In the genomic region with DNA sequence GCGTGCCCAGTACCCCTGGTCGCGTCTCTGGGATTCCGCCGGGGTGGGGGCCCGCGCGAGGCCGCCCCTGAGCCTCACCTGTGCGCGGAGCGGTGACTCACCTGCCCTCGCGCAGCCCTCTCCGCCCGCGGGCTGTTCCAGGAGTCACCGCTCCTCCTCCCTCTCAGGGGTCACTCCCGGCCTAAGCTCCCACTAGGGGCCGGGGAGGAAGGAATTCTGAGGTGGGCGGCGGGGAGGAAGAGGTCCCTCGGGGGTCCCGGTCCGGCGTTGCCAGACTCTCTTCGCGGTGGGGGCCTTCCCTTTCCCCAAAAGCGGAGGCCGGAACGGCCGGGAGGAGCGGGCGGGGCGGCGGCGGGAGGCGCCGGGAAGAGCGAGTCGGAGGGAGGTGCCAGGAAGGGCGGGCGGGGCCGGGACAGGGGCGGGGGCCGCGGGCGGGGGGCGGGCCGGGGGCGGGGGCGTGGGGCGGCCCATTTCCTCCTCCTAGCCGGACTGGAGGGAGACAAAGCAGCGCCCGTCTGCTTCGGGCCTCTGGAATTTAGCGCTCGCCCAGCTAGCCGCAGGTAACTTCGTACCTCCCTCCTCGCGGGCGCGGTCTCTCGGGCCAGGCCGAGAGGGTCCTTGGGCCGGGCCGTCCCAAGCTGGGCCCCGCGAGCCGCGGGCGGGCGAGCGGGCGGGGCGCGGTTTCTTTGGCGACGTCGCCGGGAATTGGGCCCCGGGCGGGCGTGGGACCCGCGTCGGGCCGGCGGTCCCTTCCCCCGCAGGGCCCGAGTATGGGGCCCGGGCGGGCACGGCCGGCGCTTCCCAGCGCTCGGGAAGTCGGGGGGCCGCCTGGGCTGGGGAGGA, we compare ENCODE assay signal across 1 cellular context.
A peak's percentile ranks its signal among the peaks of the same experiment; 100 is the strongest.
TF ChIP-seq lines count a peak whose summit lies in the region.

A gene with protein sequence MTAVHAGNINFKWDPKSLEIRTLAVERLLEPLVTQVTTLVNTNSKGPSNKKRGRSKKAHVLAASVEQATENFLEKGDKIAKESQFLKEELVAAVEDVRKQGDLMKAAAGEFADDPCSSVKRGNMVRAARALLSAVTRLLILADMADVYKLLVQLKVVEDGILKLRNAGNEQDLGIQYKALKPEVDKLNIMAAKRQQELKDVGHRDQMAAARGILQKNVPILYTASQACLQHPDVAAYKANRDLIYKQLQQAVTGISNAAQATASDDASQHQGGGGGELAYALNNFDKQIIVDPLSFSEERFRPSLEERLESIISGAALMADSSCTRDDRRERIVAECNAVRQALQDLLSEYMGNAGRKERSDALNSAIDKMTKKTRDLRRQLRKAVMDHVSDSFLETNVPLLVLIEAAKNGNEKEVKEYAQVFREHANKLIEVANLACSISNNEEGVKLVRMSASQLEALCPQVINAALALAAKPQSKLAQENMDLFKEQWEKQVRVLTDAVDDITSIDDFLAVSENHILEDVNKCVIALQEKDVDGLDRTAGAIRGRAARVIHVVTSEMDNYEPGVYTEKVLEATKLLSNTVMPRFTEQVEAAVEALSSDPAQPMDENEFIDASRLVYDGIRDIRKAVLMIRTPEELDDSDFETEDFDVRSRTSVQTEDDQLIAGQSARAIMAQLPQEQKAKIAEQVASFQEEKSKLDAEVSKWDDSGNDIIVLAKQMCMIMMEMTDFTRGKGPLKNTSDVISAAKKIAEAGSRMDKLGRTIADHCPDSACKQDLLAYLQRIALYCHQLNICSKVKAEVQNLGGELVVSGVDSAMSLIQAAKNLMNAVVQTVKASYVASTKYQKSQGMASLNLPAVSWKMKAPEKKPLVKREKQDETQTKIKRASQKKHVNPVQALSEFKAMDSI (plus strand): TSS at position 475 of the 843 bp plus-strand sequence. CDS start 28,500 bp downstream, outside the sequence.

TF ChIP-seq in GM23338, 12 proteins besides CTCF, POLR2A, EP300 and RAD21 (continued from another document):
- TF ChIP-seq, protein P1, sequence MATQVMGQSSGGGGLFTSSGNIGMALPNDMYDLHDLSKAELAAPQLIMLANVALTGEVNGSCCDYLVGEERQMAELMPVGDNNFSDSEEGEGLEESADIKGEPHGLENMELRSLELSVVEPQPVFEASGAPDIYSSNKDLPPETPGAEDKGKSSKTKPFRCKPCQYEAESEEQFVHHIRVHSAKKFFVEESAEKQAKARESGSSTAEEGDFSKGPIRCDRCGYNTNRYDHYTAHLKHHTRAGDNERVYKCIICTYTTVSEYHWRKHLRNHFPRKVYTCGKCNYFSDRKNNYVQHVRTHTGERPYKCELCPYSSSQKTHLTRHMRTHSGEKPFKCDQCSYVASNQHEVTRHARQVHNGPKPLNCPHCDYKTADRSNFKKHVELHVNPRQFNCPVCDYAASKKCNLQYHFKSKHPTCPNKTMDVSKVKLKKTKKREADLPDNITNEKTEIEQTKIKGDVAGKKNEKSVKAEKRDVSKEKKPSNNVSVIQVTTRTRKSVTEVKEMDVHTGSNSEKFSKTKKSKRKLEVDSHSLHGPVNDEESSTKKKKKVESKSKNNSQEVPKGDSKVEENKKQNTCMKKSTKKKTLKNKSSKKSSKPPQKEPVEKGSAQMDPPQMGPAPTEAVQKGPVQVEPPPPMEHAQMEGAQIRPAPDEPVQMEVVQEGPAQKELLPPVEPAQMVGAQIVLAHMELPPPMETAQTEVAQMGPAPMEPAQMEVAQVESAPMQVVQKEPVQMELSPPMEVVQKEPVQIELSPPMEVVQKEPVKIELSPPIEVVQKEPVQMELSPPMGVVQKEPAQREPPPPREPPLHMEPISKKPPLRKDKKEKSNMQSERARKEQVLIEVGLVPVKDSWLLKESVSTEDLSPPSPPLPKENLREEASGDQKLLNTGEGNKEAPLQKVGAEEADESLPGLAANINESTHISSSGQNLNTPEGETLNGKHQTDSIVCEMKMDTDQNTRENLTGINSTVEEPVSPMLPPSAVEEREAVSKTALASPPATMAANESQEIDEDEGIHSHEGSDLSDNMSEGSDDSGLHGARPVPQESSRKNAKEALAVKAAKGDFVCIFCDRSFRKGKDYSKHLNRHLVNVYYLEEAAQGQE (IDR thresholded peaks at IDR 0.05; ENCODE audit: unreplicated experiment), result no peak
- no peak for TF ChIP-seq STAT1 (IDR thresholded peaks at IDR 0.05; ENCODE audit: unreplicated experiment)
- no peak for TF ChIP-seq ZNF462 (CRISPR knock-in tag; IDR thresholded peaks at IDR 0.05)
- TF ChIP-seq ZNF331 (CRISPR knock-in tag; IDR thresholded peaks at IDR 0.05; ENCODE audit: low read depth), result no peak
- TF ChIP-seq CREB1 (CRISPR knock-in tag; IDR thresholded peaks at IDR 0.05; ENCODE audit: low read depth), result 0 out of 2 replicates have a peak, but pooled peaks have one; percentile 44
- TF ChIP-seq NANOG (IDR thresholded peaks at IDR 0.05; ENCODE audit: borderline replicate concordance), result no peak
